In genomic region chr6:132612449-132613116, GRCh38 we compare ENCODE assay signal across 2 cellular contexts.
TF ChIP-seq lines count a peak whose summit lies in the region.

No MANE protein-coding gene starts in this region.

TF ChIP-seq in GM23338, 12 proteins besides CTCF, POLR2A, EP300 and RAD21 (continued from another document):
- no peak for TF ChIP-seq REST (IDR thresholded peaks at IDR 0.05; ENCODE audit: unreplicated experiment)

TF ChIP-seq in HEK293T, 16 proteins besides CTCF, POLR2A, EP300 and RAD21 (continued from another document):
- TF ChIP-seq FOXA1 (IDR thresholded peaks at IDR 0.05) (no peak), TARDBP (IDR thresholded peaks at IDR 0.05) (no peak), ELF4 (IDR thresholded peaks at IDR 0.05) (no peak), BHLHE40 (IDR thresholded peaks at IDR 0.05; ENCODE audit: borderline replicate concordance) (no peak), NFRKB (IDR thresholded peaks at IDR 0.05) (no peak)
